Comparison of ENCODE assay signal across 23 cellular contexts in genomic region chr2:201715459-201715858, GRCh38. TPM values are rescaled to one million over a fixed set of nuclear protein-coding genes. Genes with fewer than 3 reads are reported as not detected.
DNase-seq lines count a peak whose midpoint lies in the region; ATAC-seq, FAIRE-seq and TF ChIP-seq lines count a peak whose summit lies in the region.
"Had no signal": no experiment of that assay in that cellular context is flagged by ENCODE, and none has a peak within 500 bp of the region (broad histone marks: within the 10 kb centered on the region; RNA-seq: fewer than 3 reads in every experiment).

No MANE protein-coding gene starts in this region.

- H3K4me3 Mint-ChIP-seq in nephron, result no peak overlapping the region
- H3K4me3 Mint-ChIP-seq: activated CD8-positive, alpha-beta T cell treated with anti-CD3 and anti-CD28 coated beads, Interleukin-2, amount 10 ng/mL, durations not matched to agents 7 days and 5 days; neural crest cell had no signal

- H4K91ac ChIP-seq in mesenchymal stem cell (ENCODE audit: low read length), result no peak overlapping the region

- H3K9me3 ChIP-seq in mesenchymal stem cell (ENCODE audit: control insufficient read depth, low read length), result peaks cover 6% of the 10 kb centered on the region
- H3K9me3 ChIP-seq: prostate gland, vagina had no signal

- no peak overlapping the region for H3K27ac ChIP-seq in mesenchymal stem cell (ENCODE audit: low read length, poor library complexity, severe bottlenecking)
- H3K27ac ChIP-seq: coronary artery, GM23248, HL-60, prostate gland, vagina had no signal

- intact Hi-C loops in lower leg skin (cut with DNase I; ENCODE audit: low total_unique reads), result no loop called here

- H3K9me3 Mint-ChIP-seq in nephron, result peaks cover 9% of the 10 kb centered on the region

- H3K23ac ChIP-seq in mesenchymal stem cell (ENCODE audit: low read length in 2 of 2), result no peak overlapping the region

- peak; percentile 49 for DNase-seq in Caki2 (ENCODE audit: low read depth)
- DNase-seq in RCC 7860 (ENCODE audit: low spot score), result no peak
- no peak for DNase-seq in epithelial cell of proximal tubule (ENCODE audit: low read depth)
- DNase-seq in lower leg skin (ENCODE audit: low spot score in 2 of 2), result no peak
- no peak for DNase-seq in mesenchymal stem cell
- DNase-seq: activated CD4-positive, CD25-positive, alpha-beta regulatory T cell treated with anti-CD3 and anti-CD28 coated beads, Interleukin-2, amount 50 U/mL, for 72 hours; activated CD8-positive, alpha-beta T cell treated with anti-CD3 and anti-CD28 coated beads, Interleukin-2, amount 10 ng/mL, durations not matched to agents 7 days and 5 days; activated gamma-delta T cell treated with Interleukin-2 at 50 U/mL for 16 hours; GF-D8; glutamatergic neuron; GM23248; left ventricle myocardium superior; NCI-H1417; NCI-H510A; T1000 had no signal

- peak overlapping the region; percentile 11 to 57 (median 22) for H3K27ac Mint-ChIP-seq in nephron
- H3K27ac Mint-ChIP-seq: activated CD8-positive, alpha-beta T cell treated with anti-CD3 and anti-CD28 coated beads, Interleukin-2, amount 10 ng/mL, durations not matched to agents 7 days and 5 days had no signal

- H3K27me3 ChIP-seq in mesenchymal stem cell (ENCODE audit: control insufficient read depth in 1 of 2, insufficient read depth in 1 of 2, low read length in 2 of 2), result no peaks in the 10 kb centered on the region
- H3K27me3 ChIP-seq: vagina had no signal

- H2AK5ac ChIP-seq in mesenchymal stem cell (ENCODE audit: low read length, severe bottlenecking), result no peak overlapping the region

- TF ChIP-seq CTCF in epithelial cell of proximal tubule (conservative IDR thresholded peaks at IDR 0.05; ENCODE audit: low read depth, low read length), result peak; percentile 37
- TF ChIP-seq CTCF in nephron (IDR thresholded peaks at IDR 0.05; ENCODE audit: unreplicated experiment in 3 of 3), result no peak
- no peak for TF ChIP-seq CTCF in lower leg skin (IDR thresholded peaks at IDR 0.05)

- peaks cover 10% of the 10 kb centered on the region for H3K4me1 ChIP-seq in mesenchymal stem cell (ENCODE audit: control insufficient read depth, insufficient read depth, low read depth, low read length)
- H3K4me1 ChIP-seq: prostate gland, vagina had no signal

- no peak overlapping the region for H3K4me2 ChIP-seq in mesenchymal stem cell (ENCODE audit: low read length, poor library complexity, severe bottlenecking)

- H3K4me1 Mint-ChIP-seq in nephron, result no peaks in the 10 kb centered on the region
- H3K4me1 Mint-ChIP-seq: neural crest cell had no signal

- peak; percentile 68 for FAIRE-seq in RCC 7860 (lab: Jason Lieb, UNC)

- H3K79me1 ChIP-seq in mesenchymal stem cell (replicated peaks; ENCODE audit: low read length, poor library complexity, severe bottlenecking), result peaks cover 4% of the 10 kb centered on the region

- no peak overlapping the region for H3K9ac ChIP-seq in mesenchymal stem cell (ENCODE audit: low read length)
- H3K9ac ChIP-seq: GM23248 had no signal

- in situ Hi-C loops in Caki2 (cut with HindIII; ENCODE audit: low pct_unique_long_range_greater_than_20kb, low sequenced_read_pairs), result no loop called here

- 96 to 97% methylated on average over 6 of the region's 6 CpGs for WGBS in lower leg skin, 2 donors
- WGBS in mesenchymal stem cell, result 94% methylated on average over 5 of the region's 6 CpGs

- no peak overlapping the region for H2BK5ac ChIP-seq in mesenchymal stem cell (ENCODE audit: low read depth, low read length, poor library complexity, severe bottlenecking)

- peaks cover 73% of the 10 kb centered on the region for H3K36me3 Mint-ChIP-seq in nephron (ENCODE audit: low read depth)

- H3K14ac ChIP-seq in mesenchymal stem cell (ENCODE audit: low read length in 2 of 2), result no peak overlapping the region

- no peaks in the 10 kb centered on the region for H3K27me3 Mint-ChIP-seq in nephron (ENCODE audit: low read depth)

- H3K4ac ChIP-seq in mesenchymal stem cell (ENCODE audit: low read depth in 1 of 2, low read length in 2 of 2), result no peak overlapping the region

- no peak overlapping the region for H3K18ac ChIP-seq in mesenchymal stem cell (ENCODE audit: low read depth in 1 of 2, low read length in 2 of 2)

- H3K4me3 ChIP-seq in epithelial cell of proximal tubule (ENCODE audit: low read depth, low read length) (no peak overlapping the region), lower leg skin (ENCODE audit: low read depth, poor library complexity, severe bottlenecking) (no peak overlapping the region), mesenchymal stem cell (ENCODE audit: insufficient read depth in 1 of 2, low read depth in 1 of 2, low read length in 2 of 2) (no peak overlapping the region)
- H3K4me3 ChIP-seq: coronary artery, GM23248, prostate gland, vagina had no signal

- H3K36me3 ChIP-seq in mesenchymal stem cell (ENCODE audit: control insufficient read depth in 1 of 2, insufficient read depth in 2 of 2, low read depth in 1 of 2, low read length in 2 of 2), result peaks cover 20 to 72% of the 10 kb centered on the region in 2 experiments

- ATAC-seq in HG03175 (IDR thresholded peaks at IDR 0.05; ENCODE audit: unreplicated experiment), result no peak
- ATAC-seq in GM18868 (IDR thresholded peaks at IDR 0.05; ENCODE audit: unreplicated experiment), result no peak
- ATAC-seq: activated CD8-positive, alpha-beta T cell treated with anti-CD3 and anti-CD28 coated beads, Interleukin-2, amount 10 ng/mL, durations not matched to agents 7 days and 5 days; left ventricle myocardium superior had no signal

- no peak overlapping the region for H2BK15ac ChIP-seq in mesenchymal stem cell (ENCODE audit: low read depth, poor library complexity, severe bottlenecking)

- no peak for TF ChIP-seq POLR2A in lower leg skin (IDR thresholded peaks at IDR 0.05)

- no peak overlapping the region for H2BK12ac ChIP-seq in mesenchymal stem cell (ENCODE audit: low read length in 2 of 2)

- no peak overlapping the region for H2BK120ac ChIP-seq in mesenchymal stem cell (ENCODE audit: low read depth, low read length)

- no peak overlapping the region for H2AFZ ChIP-seq in mesenchymal stem cell (ENCODE audit: low read depth, low read length)
- H2AFZ ChIP-seq: GM23248 had no signal

- no peak overlapping the region for H4K8ac ChIP-seq in mesenchymal stem cell (ENCODE audit: low read length)

RNA-seq across cellular contexts. Expression of gene MPP4, which starts 17.0 kb away (rescaled TPM):
- not detected in 2 replicates for total RNA-seq in Caki2 (2014; rRNA removed; shearing (Covaris generic); ENCODE audit: low replicate concordance)
- total RNA-seq in epithelial cell of proximal tubule (1.0 TPM in 1 of 2 replicates, not detected in the other), lower leg skin (under 1 TPM in 1 of 4 donors, not detected in 3; 0.58 TPM)
- polyA plus RNA-seq in mesenchymal stem cell (2013, experiment 1 of 2), result 0.51 TPM
- polyA plus RNA-seq in mesenchymal stem cell (2013, experiment 2 of 2), result 0.40 TPM
- total RNA-seq: activated CD8-positive, alpha-beta T cell treated with anti-CD3 and anti-CD28 coated beads, Interleukin-2, amount 10 ng/mL, durations not matched to agents 7 days and 5 days; left ventricle myocardium superior; prostate gland had no signal
